Comparison of ENCODE assay signal across 24 cellular contexts in the genomic region with DNA sequence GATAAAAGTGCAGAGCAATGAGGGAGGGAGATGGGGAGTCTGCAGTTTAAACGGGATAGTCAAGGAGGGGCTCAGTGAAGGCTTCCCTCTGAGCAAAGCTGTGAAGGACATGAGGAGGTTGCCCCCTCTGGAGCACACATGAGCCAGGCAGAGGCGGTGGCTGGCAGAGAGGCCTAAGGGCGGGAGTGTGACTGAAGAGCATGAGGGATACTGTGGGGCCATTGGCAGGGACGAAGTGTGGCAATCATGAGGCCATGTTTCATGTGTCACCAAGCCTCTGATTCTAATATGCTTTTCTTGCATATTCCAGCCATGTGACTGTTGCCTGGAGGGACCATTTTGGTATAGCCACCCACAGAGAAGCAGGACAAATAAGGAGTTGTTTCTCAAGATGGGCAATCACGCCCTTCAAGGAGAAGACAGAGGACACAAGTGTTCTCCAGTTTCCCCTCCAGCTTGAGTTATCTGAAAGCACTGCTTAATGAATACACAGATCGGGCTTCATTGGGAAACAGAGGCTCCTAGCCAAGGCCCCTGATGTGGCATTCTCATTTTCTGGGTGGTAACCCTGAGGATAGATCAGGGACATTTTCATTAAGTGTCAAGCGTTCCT.
A peak's percentile ranks its signal among the peaks of the same experiment; 100 is the strongest.
DNase-seq lines count a peak whose midpoint lies in the region; ATAC-seq, FAIRE-seq and TF ChIP-seq lines count a peak whose summit lies in the region.
"Had no signal": no experiment of that assay in that cellular context is flagged by ENCODE, and none has a peak within 500 bp of the region (broad histone marks: within the 10 kb centered on the region; RNA-seq: fewer than 3 reads in every experiment).

No MANE protein-coding gene starts in this region.

- TF ChIP-seq EP300 in HepG2 (IDR thresholded peaks at IDR 0.05; ENCODE audit: low read depth in 2 of 2, low read length in 2 of 2): no peak
- no peak for TF ChIP-seq EP300 in HepG2 (CRISPR knock-in tag; IDR thresholded peaks at IDR 0.05; ENCODE audit: borderline replicate concordance)
- no peak for TF ChIP-seq EP300 in transverse colon (IDR thresholded peaks at IDR 0.05; ENCODE audit: low read depth)

- H3K14ac ChIP-seq in neuronal stem cell (ENCODE audit: low read length): no peak overlapping the region

- BruUV-seq in HepG2 (replicated peaks; lab: Mats Ljungman, UMichigan): no TSS peak

- H3K27ac ChIP-seq in HepG2 (ENCODE audit: extremely low read length, insufficient read depth, low read length) (no peak overlapping the region), right lobe of liver (no peak overlapping the region), transverse colon (no peak overlapping the region), neuronal stem cell (replicated peaks; ENCODE audit: low read length) (no peak overlapping the region)
- H3K27ac ChIP-seq: 22Rv1, BLaER1, C4-2B, GM23248 had no signal

- no peak overlapping the region for H3K9ac ChIP-seq in HepG2 (ENCODE audit: insufficient read depth, low read depth, low read length)
- no peak overlapping the region for H3K9ac ChIP-seq in neuronal stem cell (ENCODE audit: low read depth, low read length, poor library complexity)
- H3K9ac ChIP-seq: BLaER1, GM23248 had no signal

- H3K27me3 ChIP-seq in HepG2 (ENCODE audit: control insufficient read depth in 1 of 2, insufficient read depth in 2 of 2, low read length in 2 of 2) (peaks cover 3 to 65% of the 10 kb centered on the region in 2 experiments; a peak in 3 of 5 replicates), right lobe of liver (no peaks in the 10 kb centered on the region), transverse colon (no peaks in the 10 kb centered on the region), neuronal stem cell (ENCODE audit: control insufficient read depth in 3 of 3, insufficient read depth in 3 of 3, low read depth in 1 of 3, low read length in 3 of 3) (peaks cover 0 to 10% (median 0%) of the 10 kb centered on the region in 3 experiments)
- H3K27me3 ChIP-seq: BLaER1 had no signal

- CTCF ChIA-PET in HepG2 (lab: Yijun Ruan, JAX; ENCODE audit: low intra/inter-chr PET ratio, low total read pairs): no interaction called here

- H2BK120ac ChIP-seq in neuronal stem cell (ENCODE audit: low read depth, low read length): no peak overlapping the region

- WGBS in HepG2 (ENCODE audit: low lambda C conversion rate): 25% methylated on average over 7 of the region's 7 CpGs
- 78% methylated on average over 6 of the region's 7 CpGs for WGBS in right lobe of liver (ENCODE audit: insufficient coverage, low coverage, low lambda C conversion rate, missing lambda C conversion rate)
- 79 to 90% methylated on average over 6 to 7 of the region's 7 CpGs for WGBS in transverse colon (ENCODE audit: low coverage in 1 of 2), 2 donors
- no CpG with 5 or more reads among the region's 7 CpGs for WGBS in neuronal stem cell (ENCODE audit: extremely low coverage in 2 of 2, insufficient read length in 2 of 2, insufficient replicate concordance in 1 of 2), 2 donors

- no peaks in the 10 kb centered on the region for H3K9me3 ChIP-seq in HepG2 (ENCODE audit: low read length)
- H3K9me3 ChIP-seq in right lobe of liver: no peaks in the 10 kb centered on the region
- H3K9me3 ChIP-seq in transverse colon: no peaks in the 10 kb centered on the region
- H3K9me3 ChIP-seq in neuronal stem cell (replicated peaks in 1 of 2; ENCODE audit: control insufficient read depth in 2 of 2, insufficient read depth in 1 of 2, low read depth in 1 of 2, low read length in 2 of 2): peaks cover 2 to 22% of the 10 kb centered on the region in 2 donors

- no peaks in the 10 kb centered on the region for H3K79me1 ChIP-seq in neuronal stem cell (ENCODE audit: low read depth, low read length)

- in situ Hi-C loops in HepG2 (cut with HindIII; ENCODE audit: extremely low pct_ligation_motif_present, low pct_unique_long_range_greater_than_20kb): no loop called here
- in situ Hi-C loops in SK-MEL-5 (cut with HindIII; ENCODE audit: low pct_unique_long_range_greater_than_20kb, low sequenced_read_pairs): no loop called here
- in situ Hi-C loops in transverse colon (cut with MboI; ENCODE audit: low pct_ligation_motif_present in 1 of 4, low pct_unique_long_range_greater_than_20kb in 1 of 4, low sequenced_read_pairs in 3 of 4): no loop called here

- POLR2A ChIA-PET in HepG2 (lab: Yijun Ruan, JAX): no interaction called here

- no peak overlapping the region for H2AK5ac ChIP-seq in neuronal stem cell (ENCODE audit: low read depth, low read length)

- TF ChIP-seq CTCF in HepG2 (CRISPR knock-in tag; IDR thresholded peaks at IDR 0.05) (no peak), right lobe of liver (IDR thresholded peaks at IDR 0.05) (no peak), transverse colon (IDR thresholded peaks at IDR 0.05) (no peak)

- no peak overlapping the region for H2BK15ac ChIP-seq in neuronal stem cell (ENCODE audit: low read length)

- H2BK12ac ChIP-seq in neuronal stem cell (ENCODE audit: low read length): no peak overlapping the region

- H3K18ac ChIP-seq in neuronal stem cell (ENCODE audit: low read length): no peak overlapping the region

- TF ChIP-seq RAD21 in HepG2 (CRISPR knock-in tag; IDR thresholded peaks at IDR 0.05): no peak

- no peak overlapping the region for H3K4ac ChIP-seq in neuronal stem cell (ENCODE audit: low read length)

- no peak overlapping the region for H2BK5ac ChIP-seq in neuronal stem cell (ENCODE audit: low read length)

- intact Hi-C loops in HepG2 (cut with micrococcal nuclease; ENCODE audit: unreplicated experiment) (no loop called here), right lobe of liver (cut with DNase I) (no loop called here), transverse colon (cut with DNase I; ENCODE audit: low total_unique reads) (no loop called here)

- no peaks in the 10 kb centered on the region for H3K79me2 ChIP-seq in HepG2 (ENCODE audit: insufficient read depth, low read length)

- H3K36me3 ChIP-seq in HepG2 (replicated peaks in 1 of 2; ENCODE audit: control insufficient read depth in 1 of 2, insufficient read depth in 2 of 2, low read length in 2 of 2) (no peaks in the 10 kb centered on the region), right lobe of liver (no peaks in the 10 kb centered on the region), transverse colon (no peaks in the 10 kb centered on the region), neuronal stem cell (replicated peaks in 1 of 2; ENCODE audit: control insufficient read depth in 2 of 2, insufficient read depth in 2 of 2, low read length in 2 of 2) (no peaks in the 10 kb centered on the region)
- H3K36me3 ChIP-seq: BLaER1 had no signal

- no peak for FAIRE-seq in HepG2 (lab: Jason Lieb, UNC)
- FAIRE-seq: A204.1, D721Med, GM12892 had no signal

- no peak overlapping the region for H4K8ac ChIP-seq in neuronal stem cell (ENCODE audit: low read depth, low read length)

- no peak overlapping the region for H3K4me2 ChIP-seq in HepG2 (ENCODE audit: low read depth, low read length)
- no peak overlapping the region for H3K4me2 ChIP-seq in neuronal stem cell (ENCODE audit: insufficient read depth, low read length, poor library complexity, severe bottlenecking)
- H3K4me2 ChIP-seq: BLaER1 had no signal

- no peaks in the 10 kb centered on the region for H4K20me1 ChIP-seq in HepG2 (ENCODE audit: insufficient read depth, low read length)
- H4K20me1 ChIP-seq: BLaER1 had no signal

- H2AFZ ChIP-seq in HepG2 (ENCODE audit: low read length) (no peak overlapping the region), neuronal stem cell (ENCODE audit: low read length) (no peak overlapping the region)
- H2AFZ ChIP-seq: GM23248 had no signal

- H3K4me3 ChIP-seq in HepG2 (replicated peaks in 1 of 3; ENCODE audit: insufficient read depth in 1 of 3, low read depth in 2 of 3, low read length in 3 of 3): no peak overlapping the region
- no peak overlapping the region for H3K4me3 ChIP-seq in right lobe of liver
- no peak overlapping the region for H3K4me3 ChIP-seq in transverse colon
- H3K4me3 ChIP-seq in neuronal stem cell (ENCODE audit: low read length in 2 of 2): no peak overlapping the region
- H3K4me3 ChIP-seq: BLaER1, GM23248 had no signal

- no peak for TF ChIP-seq POLR2A in HepG2 (IDR thresholded peaks at IDR 0.05; ENCODE audit: insufficient read depth in 1 of 2, low read depth in 2 of 2, low read length in 2 of 2)
- no peak for TF ChIP-seq POLR2A in right lobe of liver (IDR thresholded peaks at IDR 0.05)
- TF ChIP-seq POLR2A in transverse colon (IDR thresholded peaks at IDR 0.05): no peak

- DNase-seq in HepG2 (ENCODE audit: low spot score) (no peak), right lobe of liver (no peak), SK-MEL-5 (ENCODE audit: low read depth, low spot score) (peak; percentile 97), epidermal melanocyte (ENCODE audit: insufficient read length, low spot score) (peak; percentile 75), islet precursor cell (no peak), transverse colon (no peak), neuronal stem cell (ENCODE audit: low spot score) (no peak), GM03348 (ENCODE audit: low spot score) (no peak)
- DNase-seq: CD4-positive, CD25-positive, alpha-beta regulatory T cell; CD8-positive, alpha-beta T cell; DMS 273 treated with DMSO at 0.1 percent for 48 hours; DMS53; DMS79 treated with DMSO at 0.1 percent for 48 hours; GF-D8; GM23248; H9; HFFc6 had no signal

- H3K4me1 ChIP-seq in HepG2 (ENCODE audit: insufficient read depth, low read length): no peaks in the 10 kb centered on the region
- H3K4me1 ChIP-seq in right lobe of liver: no peaks in the 10 kb centered on the region
- H3K4me1 ChIP-seq in transverse colon: no peaks in the 10 kb centered on the region
- no peaks in the 10 kb centered on the region for H3K4me1 ChIP-seq in neuronal stem cell (ENCODE audit: control insufficient read depth in 2 of 2, insufficient read depth in 1 of 2, low read depth in 1 of 2, low read length in 2 of 2)

- H3K23ac ChIP-seq in neuronal stem cell (ENCODE audit: low read depth, low read length, poor library complexity): no peak overlapping the region

- no peak for ATAC-seq in HepG2
- ATAC-seq in right lobe of liver: no peak
- ATAC-seq: CD8-positive, alpha-beta T cell; HCT116 had no signal

- no peak overlapping the region for H4K91ac ChIP-seq in neuronal stem cell (ENCODE audit: low read depth, low read length, poor library complexity)

TF ChIP-seq in HepG2, 621 proteins besides CTCF, POLR2A, EP300 and RAD21:
- TF ChIP-seq, protein P1, sequence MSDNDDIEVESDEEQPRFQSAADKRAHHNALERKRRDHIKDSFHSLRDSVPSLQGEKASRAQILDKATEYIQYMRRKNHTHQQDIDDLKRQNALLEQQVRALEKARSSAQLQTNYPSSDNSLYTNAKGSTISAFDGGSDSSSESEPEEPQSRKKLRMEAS (IDR thresholded peaks at IDR 0.05): 0 out of 2 replicates have a peak, but pooled peaks have one; percentile 29
- TF ChIP-seq, protein P2, sequence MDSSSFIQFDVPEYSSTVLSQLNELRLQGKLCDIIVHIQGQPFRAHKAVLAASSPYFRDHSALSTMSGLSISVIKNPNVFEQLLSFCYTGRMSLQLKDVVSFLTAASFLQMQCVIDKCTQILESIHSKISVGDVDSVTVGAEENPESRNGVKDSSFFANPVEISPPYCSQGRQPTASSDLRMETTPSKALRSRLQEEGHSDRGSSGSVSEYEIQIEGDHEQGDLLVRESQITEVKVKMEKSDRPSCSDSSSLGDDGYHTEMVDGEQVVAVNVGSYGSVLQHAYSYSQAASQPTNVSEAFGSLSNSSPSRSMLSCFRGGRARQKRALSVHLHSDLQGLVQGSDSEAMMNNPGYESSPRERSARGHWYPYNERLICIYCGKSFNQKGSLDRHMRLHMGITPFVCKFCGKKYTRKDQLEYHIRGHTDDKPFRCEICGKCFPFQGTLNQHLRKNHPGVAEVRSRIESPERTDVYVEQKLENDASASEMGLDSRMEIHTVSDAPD (CRISPR knock-in tag; IDR thresholded peaks at IDR 0.05): no peak

Comparison
In these comparisons a context has a peak if more than half of its experiments do, and no peak if none do; other contexts are left out.
1. DNase-seq: peak in SK-MEL-5 (single experiment) and epidermal melanocyte (single experiment); none in HepG2 (single experiment), right lobe of liver (0 of 3), islet precursor cell (single experiment), transverse colon (single experiment), neuronal stem cell (single experiment) and GM03348 (single experiment).